In the genomic region with DNA sequence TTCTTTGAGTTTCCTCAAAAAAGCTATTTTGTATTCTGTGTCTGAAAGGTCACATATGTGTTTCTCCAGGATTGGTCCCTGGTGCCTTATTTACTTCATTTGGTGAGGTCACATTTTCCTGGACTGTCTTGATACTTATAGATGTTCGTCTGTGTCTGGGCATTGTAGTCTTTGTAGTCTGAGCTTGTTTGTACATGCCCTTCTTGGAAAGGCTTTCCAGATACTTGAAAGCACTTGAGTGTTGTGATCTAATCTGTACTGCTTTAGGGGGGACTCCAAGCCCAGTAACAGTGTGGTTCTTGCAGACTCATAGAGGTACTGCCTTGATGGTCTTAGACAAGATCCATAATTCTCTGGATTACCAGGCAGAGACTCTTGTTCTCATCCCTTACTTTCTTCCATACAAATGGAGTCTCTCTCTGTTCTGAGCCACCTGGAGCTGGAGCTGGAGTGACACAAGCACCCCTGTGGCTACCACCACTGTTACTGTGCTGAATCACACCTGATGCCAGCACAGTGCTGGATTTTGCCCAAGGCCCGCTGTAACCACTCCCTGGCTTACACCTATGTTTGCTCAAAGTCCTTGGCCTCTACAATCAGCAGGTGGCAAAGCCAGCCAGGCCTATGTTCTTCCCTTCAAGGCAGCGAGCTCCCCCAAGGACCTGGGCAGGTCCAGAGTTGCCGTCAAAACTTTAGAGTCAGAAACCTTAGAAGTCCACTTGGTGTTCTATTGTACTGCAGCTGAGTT, we compare ENCODE assay signal across 1 cellular context.
TF ChIP-seq lines count a peak whose summit lies in the region.

No MANE protein-coding gene starts in this region.

TF ChIP-seq in WTC11, 78 proteins besides CTCF, POLR2A, EP300 and RAD21 (continued from another document):
- TF ChIP-seq AR (CRISPR knock-in tag; IDR thresholded peaks at IDR 0.05) (no peak), ZNF423 (CRISPR knock-in tag; IDR thresholded peaks at IDR 0.05) (no peak), ZNF317 (CRISPR knock-in tag; IDR thresholded peaks at IDR 0.05; ENCODE audit: borderline replicate concordance, low read depth) (no peak)
